In the genomic region with DNA sequence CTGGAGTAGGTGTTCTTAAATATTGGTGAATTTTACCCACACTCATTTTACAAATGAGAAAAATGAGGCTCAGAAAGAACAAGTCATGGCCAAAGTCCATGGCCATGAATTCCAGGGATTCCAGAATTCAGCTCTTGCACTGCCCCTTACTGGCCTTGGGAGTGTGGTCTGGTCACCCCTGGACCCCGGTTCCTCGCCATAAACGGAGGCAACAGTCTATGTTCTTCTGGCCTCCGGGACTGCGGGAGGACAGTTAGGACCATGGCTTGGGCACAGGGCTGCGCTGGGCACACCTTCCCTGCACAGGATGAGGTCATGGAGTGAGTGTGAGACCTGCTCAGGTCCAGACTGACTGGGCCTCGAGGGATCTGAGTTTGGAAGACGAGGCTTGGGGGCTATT, we compare ENCODE assay signal across 2 cellular contexts.
TF ChIP-seq lines count a peak whose summit lies in the region.

No MANE protein-coding gene starts in this region.

TF ChIP-seq in H1, 55 proteins besides CTCF, POLR2A, EP300 and RAD21:
- no peak for TF ChIP-seq SP4 (IDR thresholded peaks at IDR 0.05; ENCODE audit: low read length)
- no peak for TF ChIP-seq KDM5A (IDR thresholded peaks at IDR 0.05; ENCODE audit: low read length)
- no peak for TF ChIP-seq POU5F1 (IDR thresholded peaks at IDR 0.05; ENCODE audit: low read depth, low read length)
- TF ChIP-seq CTBP2 (IDR thresholded peaks at IDR 0.05; ENCODE audit: borderline replicate concordance, insufficient read depth, insufficient read length, low read length), result no peak

TF ChIP-seq in HepG2, 621 proteins besides CTCF, POLR2A, EP300 and RAD21 (continues in another document):
- TF ChIP-seq YY1 (IDR thresholded peaks at IDR 0.05; ENCODE audit: insufficient read depth, insufficient replicate concordance, low read depth, low read length) (peak; percentile 12), MED1 (CRISPR knock-in tag; IDR thresholded peaks at IDR 0.05) (peak; percentile 56; the same call in 1 of the 2 replicates), ZNF652 (CRISPR knock-in tag; IDR thresholded peaks at IDR 0.05; ENCODE audit: borderline replicate concordance, low read depth) (no peak), TARDBP (CRISPR knock-in tag; IDR thresholded peaks at IDR 0.05) (0 out of 2 replicates have a peak, but pooled peaks have one; percentile 31), PCBP2 (optimal IDR thresholded peaks at IDR 0.05; ENCODE audit: low read depth, low read length, poor library complexity, severe bottlenecking) (no peak), SALL2 (CRISPR knock-in tag; IDR thresholded peaks at IDR 0.05) (no peak), ZNF644 (CRISPR knock-in tag; IDR thresholded peaks at IDR 0.05; ENCODE audit: low read depth) (peak; percentile 45; the same call in 1 of the 2 replicates), ZNF263 (CRISPR knock-in tag; IDR thresholded peaks at IDR 0.05) (no peak; the same call in 1 of the 2 replicates), BCL6 (CRISPR knock-in tag; IDR thresholded peaks at IDR 0.05) (peak; percentile 62), ZBTB10 (CRISPR knock-in tag; IDR thresholded peaks at IDR 0.05; ENCODE audit: borderline replicate concordance) (peak; percentile 82; the same call in 1 of the 2 replicates), CERS6 (CRISPR knock-in tag; IDR thresholded peaks at IDR 0.05) (no peak), HNF4G (IDR thresholded peaks at IDR 0.05; ENCODE audit: borderline replicate concordance, low read depth, low read length) (peak; percentile 84; the same call in 1 of the 2 replicates), HNF4G (CRISPR knock-in tag; IDR thresholded peaks at IDR 0.05; ENCODE audit: borderline replicate concordance, low read depth) (peak; percentile 49; the same call in 1 of the 2 replicates), TRAFD1 (CRISPR knock-in tag; IDR thresholded peaks at IDR 0.05; ENCODE audit: borderline replicate concordance) (no peak), LCORL (IDR thresholded peaks at IDR 0.05) (no peak), LCORL (CRISPR knock-in tag; IDR thresholded peaks at IDR 0.05) (peak; percentile 87), HNF4A (CRISPR knock-in tag; IDR thresholded peaks at IDR 0.05) (peak; percentile 88), SAP130 (CRISPR knock-in tag; IDR thresholded peaks at IDR 0.05; ENCODE audit: low read depth) (peak; percentile 37; the same call in 1 of the 2 replicates), SOX13 (IDR thresholded peaks at IDR 0.05) (no peak), SOX13 (CRISPR knock-in tag; conservative IDR thresholded peaks at IDR 0.05 in 1 of 2, IDR thresholded peaks at IDR 0.05 in 1 of 2) (peak in 1 of 2 experiments; percentile 50; a peak in 1 of 4 replicates), ZNF230 (CRISPR knock-in tag; IDR thresholded peaks at IDR 0.05) (no peak)
- TF ChIP-seq, protein P1, sequence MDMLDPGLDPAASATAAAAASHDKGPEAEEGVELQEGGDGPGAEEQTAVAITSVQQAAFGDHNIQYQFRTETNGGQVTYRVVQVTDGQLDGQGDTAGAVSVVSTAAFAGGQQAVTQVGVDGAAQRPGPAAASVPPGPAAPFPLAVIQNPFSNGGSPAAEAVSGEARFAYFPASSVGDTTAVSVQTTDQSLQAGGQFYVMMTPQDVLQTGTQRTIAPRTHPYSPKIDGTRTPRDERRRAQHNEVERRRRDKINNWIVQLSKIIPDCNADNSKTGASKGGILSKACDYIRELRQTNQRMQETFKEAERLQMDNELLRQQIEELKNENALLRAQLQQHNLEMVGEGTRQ (IDR thresholded peaks at IDR 0.05; ENCODE audit: low read depth, low read length), result no peak
- TF ChIP-seq, protein P1 (CRISPR knock-in tag; IDR thresholded peaks at IDR 0.05; ENCODE audit: borderline replicate concordance), result no peak
- TF ChIP-seq, protein P2, sequence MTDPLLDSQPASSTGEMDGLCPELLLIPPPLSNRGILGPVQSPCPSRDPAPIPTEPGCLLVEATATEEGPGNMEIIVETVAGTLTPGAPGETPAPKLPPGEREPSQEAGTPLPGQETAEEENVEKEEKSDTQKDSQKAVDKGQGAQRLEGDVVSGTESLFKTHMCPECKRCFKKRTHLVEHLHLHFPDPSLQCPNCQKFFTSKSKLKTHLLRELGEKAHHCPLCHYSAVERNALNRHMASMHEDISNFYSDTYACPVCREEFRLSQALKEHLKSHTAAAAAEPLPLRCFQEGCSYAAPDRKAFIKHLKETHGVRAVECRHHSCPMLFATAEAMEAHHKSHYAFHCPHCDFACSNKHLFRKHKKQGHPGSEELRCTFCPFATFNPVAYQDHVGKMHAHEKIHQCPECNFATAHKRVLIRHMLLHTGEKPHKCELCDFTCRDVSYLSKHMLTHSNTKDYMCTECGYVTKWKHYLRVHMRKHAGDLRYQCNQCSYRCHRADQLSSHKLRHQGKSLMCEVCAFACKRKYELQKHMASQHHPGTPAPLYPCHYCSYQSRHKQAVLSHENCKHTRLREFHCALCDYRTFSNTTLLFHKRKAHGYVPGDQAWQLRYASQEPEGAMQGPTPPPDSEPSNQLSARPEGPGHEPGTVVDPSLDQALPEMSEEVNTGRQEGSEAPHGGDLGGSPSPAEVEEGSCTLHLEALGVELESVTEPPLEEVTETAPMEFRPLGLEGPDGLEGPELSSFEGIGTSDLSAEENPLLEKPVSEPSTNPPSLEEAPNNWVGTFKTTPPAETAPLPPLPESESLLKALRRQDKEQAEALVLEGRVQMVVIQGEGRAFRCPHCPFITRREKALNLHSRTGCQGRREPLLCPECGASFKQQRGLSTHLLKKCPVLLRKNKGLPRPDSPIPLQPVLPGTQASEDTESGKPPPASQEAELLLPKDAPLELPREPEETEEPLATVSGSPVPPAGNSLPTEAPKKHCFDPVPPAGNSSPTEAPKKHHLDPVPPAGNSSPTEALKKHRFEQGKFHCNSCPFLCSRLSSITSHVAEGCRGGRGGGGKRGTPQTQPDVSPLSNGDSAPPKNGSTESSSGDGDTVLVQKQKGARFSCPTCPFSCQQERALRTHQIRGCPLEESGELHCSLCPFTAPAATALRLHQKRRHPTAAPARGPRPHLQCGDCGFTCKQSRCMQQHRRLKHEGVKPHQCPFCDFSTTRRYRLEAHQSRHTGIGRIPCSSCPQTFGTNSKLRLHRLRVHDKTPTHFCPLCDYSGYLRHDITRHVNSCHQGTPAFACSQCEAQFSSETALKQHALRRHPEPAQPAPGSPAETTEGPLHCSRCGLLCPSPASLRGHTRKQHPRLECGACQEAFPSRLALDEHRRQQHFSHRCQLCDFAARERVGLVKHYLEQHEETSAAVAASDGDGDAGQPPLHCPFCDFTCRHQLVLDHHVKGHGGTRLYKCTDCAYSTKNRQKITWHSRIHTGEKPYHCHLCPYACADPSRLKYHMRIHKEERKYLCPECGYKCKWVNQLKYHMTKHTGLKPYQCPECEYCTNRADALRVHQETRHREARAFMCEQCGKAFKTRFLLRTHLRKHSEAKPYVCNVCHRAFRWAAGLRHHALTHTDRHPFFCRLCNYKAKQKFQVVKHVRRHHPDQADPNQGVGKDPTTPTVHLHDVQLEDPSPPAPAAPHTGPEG (CRISPR knock-in tag; IDR thresholded peaks at IDR 0.05), result peak; percentile 40; the same call in 1 of the 2 replicates
- TF ChIP-seq, protein P3, sequence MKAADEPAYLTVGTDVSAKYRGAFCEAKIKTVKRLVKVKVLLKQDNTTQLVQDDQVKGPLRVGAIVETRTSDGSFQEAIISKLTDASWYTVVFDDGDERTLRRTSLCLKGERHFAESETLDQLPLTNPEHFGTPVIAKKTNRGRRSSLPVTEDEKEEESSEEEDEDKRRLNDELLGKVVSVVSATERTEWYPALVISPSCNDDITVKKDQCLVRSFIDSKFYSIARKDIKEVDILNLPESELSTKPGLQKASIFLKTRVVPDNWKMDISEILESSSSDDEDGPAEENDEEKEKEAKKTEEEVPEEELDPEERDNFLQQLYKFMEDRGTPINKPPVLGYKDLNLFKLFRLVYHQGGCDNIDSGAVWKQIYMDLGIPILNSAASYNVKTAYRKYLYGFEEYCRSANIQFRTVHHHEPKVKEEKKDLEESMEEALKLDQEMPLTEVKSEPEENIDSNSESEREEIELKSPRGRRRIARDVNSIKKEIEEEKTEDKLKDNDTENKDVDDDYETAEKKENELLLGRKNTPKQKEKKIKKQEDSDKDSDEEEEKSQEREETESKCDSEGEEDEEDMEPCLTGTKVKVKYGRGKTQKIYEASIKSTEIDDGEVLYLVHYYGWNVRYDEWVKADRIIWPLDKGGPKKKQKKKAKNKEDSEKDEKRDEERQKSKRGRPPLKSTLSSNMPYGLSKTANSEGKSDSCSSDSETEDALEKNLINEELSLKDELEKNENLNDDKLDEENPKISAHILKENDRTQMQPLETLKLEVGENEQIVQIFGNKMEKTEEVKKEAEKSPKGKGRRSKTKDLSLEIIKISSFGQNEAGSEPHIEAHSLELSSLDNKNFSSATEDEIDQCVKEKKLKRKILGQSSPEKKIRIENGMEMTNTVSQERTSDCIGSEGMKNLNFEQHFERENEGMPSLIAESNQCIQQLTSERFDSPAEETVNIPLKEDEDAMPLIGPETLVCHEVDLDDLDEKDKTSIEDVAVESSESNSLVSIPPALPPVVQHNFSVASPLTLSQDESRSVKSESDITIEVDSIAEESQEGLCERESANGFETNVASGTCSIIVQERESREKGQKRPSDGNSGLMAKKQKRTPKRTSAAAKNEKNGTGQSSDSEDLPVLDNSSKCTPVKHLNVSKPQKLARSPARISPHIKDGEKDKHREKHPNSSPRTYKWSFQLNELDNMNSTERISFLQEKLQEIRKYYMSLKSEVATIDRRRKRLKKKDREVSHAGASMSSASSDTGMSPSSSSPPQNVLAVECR (CRISPR knock-in tag; IDR thresholded peaks at IDR 0.05; ENCODE audit: borderline replicate concordance), result peak; percentile 24; the same call in 1 of the 2 replicates
- TF ChIP-seq, protein P4, sequence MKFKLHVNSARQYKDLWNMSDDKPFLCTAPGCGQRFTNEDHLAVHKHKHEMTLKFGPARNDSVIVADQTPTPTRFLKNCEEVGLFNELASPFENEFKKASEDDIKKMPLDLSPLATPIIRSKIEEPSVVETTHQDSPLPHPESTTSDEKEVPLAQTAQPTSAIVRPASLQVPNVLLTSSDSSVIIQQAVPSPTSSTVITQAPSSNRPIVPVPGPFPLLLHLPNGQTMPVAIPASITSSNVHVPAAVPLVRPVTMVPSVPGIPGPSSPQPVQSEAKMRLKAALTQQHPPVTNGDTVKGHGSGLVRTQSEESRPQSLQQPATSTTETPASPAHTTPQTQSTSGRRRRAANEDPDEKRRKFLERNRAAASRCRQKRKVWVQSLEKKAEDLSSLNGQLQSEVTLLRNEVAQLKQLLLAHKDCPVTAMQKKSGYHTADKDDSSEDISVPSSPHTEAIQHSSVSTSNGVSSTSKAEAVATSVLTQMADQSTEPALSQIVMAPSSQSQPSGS (CRISPR knock-in tag; IDR thresholded peaks at IDR 0.05), result peak; percentile 46; the same call in 1 of the 2 replicates
